7 cellular contexts compared by ENCODE assay signal in the genomic region with DNA sequence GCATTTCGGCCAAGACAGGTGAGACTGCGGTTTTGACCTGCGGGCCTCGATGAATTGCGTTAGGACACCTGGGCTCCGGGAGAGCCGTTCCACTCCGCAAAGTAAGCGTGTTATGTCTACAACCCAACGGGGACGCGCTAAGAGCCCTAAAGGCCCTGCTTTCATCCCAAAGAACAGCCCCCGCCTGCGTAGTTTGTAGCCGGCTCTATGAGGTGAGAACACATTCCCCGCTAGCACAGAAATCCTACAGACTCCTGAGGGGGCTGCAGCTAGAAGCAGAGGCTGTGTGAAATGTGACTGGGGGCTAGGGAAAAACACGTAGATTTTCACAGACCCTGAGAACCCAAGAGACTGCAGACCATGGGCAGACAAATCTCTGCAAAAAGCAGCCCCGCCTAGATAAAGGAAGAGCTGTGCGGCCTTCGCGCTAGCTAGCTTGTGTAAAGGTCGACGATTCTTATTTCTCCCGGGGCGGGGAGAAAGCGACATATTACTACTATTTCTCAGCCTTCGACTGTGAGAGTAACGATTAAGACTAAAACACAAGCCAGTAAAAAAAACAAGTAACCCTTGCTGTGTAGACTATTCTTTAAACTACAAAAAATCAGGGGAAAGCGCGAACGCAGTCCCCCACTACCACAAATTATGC.
DNase-seq lines count a peak whose midpoint lies in the region; ATAC-seq, FAIRE-seq and TF ChIP-seq lines count a peak whose summit lies in the region.
"Not testable (repeated sequence)": the region's sequence is repeated elsewhere in the genome, so short reads cannot be mapped to it uniquely, and the experiment has no call there.

No MANE protein-coding gene starts in this region.

- TF ChIP-seq POLR2A in K562 (conservative IDR thresholded peaks at IDR 0.05) = not testable (repeated sequence)

- H3K4me1 ChIP-seq in K562 (replicated peaks in 1 of 2; ENCODE audit: control insufficient read depth in 2 of 2, insufficient read depth in 2 of 2, low read length in 2 of 2) = not testable (repeated sequence)

- H4K20me1 ChIP-seq in K562 (replicated peaks; ENCODE audit: control insufficient read depth, insufficient read depth, low read length) = not testable (repeated sequence)

- H3K9me3 Mint-ChIP-seq in T-cell, memory B cell: not testable (repeated sequence)

- in situ Hi-C loops in K562 (cut with MboI) = loop anchor here (10.0 kb wide), 1 partner anchor 826 kb away; no protein-coding TSS in a partner anchor

- TF ChIP-seq CTCF in K562 (IDR thresholded peaks at IDR 0.05 in 2 of 3, conservative IDR thresholded peaks at IDR 0.05 in 1 of 3; ENCODE audit: insufficient read depth in 2 of 3, low read depth in 1 of 3, low read length in 3 of 3) = not testable (repeated sequence)

- not testable (repeated sequence) for H3K79me2 ChIP-seq in K562 (ENCODE audit: control insufficient read depth, insufficient read depth, low read length)

- not testable (repeated sequence) for H3K36me3 ChIP-seq in K562 (ENCODE audit: control insufficient read depth, insufficient read depth, low read length)

- intact Hi-C loops in K562 (cut with micrococcal nuclease) = not testable (repeated sequence)

- not testable (repeated sequence) for H3K27me3 ChIP-seq in K562 (ENCODE audit: control insufficient read depth in 2 of 2, insufficient read depth in 2 of 2, low read length in 2 of 2)

- not testable (repeated sequence) for H3K27ac Mint-ChIP-seq in T-cell
- H3K27ac Mint-ChIP-seq in memory B cell = peak overlapping the region; percentile 97

- FAIRE-seq in K562 (lab: Jason Lieb, UNC) = peak; percentile 88

- CTCF ChIA-PET in T-cell (lab: Charles Lee); K562 (lab: Yijun Ruan, JAX; ENCODE audit: low intra/inter-chr PET ratio): not testable (repeated sequence)

- not testable (repeated sequence) for TF ChIP-seq RAD21 in K562 (CRISPR knock-in tag; conservative IDR thresholded peaks at IDR 0.05 in 1 of 2, IDR thresholded peaks at IDR 0.05 in 1 of 2)

- not testable (repeated sequence) for H3K4me2 ChIP-seq in K562 (ENCODE audit: insufficient read depth, low read length)

- 3% methylated on average over 4 of the region's 31 CpGs for WGBS in K562 (ENCODE audit: insufficient coverage, low coverage, missing lambda C conversion rate)

- not testable (repeated sequence) for H2AFZ ChIP-seq in K562 (ENCODE audit: low read depth, low read length)

- TSS peak; percentile 100 for BruUV-seq in K562 (replicated peaks; lab: Mats Ljungman, UMichigan)

- H3K9me3 ChIP-seq in K562 (replicated peaks; ENCODE audit: control insufficient read depth, insufficient read depth, low read depth, low read length) = not testable (repeated sequence)

- not testable (repeated sequence) for H3K9me1 ChIP-seq in K562 (ENCODE audit: control insufficient read depth, insufficient read depth, low read length)

- not testable (repeated sequence) for H3K4me1 Mint-ChIP-seq in T-cell, memory B cell

- not testable (repeated sequence) for H3K4me3 ChIP-seq in K562

- peaks cover 0 to 44% of the 10 kb centered on the region in 2 donors for H3K27me3 Mint-ChIP-seq in T-cell
- H3K27me3 Mint-ChIP-seq in memory B cell = not testable (repeated sequence)

- POLR2A ChIA-PET in T-cell (lab: Charles Lee); K562 (lab: Yijun Ruan, JAX): not testable (repeated sequence)

- H3K27ac ChIP-seq in K562 (ENCODE audit: extremely low read depth, low read depth, low read length) = not testable (repeated sequence)

- ATAC-seq in GM18520 (IDR thresholded peaks at IDR 0.05; ENCODE audit: unreplicated experiment) = peak; percentile 90
- peak; percentile 89 for ATAC-seq in GM21367 (IDR thresholded peaks at IDR 0.05; ENCODE audit: unreplicated experiment)
- ATAC-seq in HG02798 (IDR thresholded peaks at IDR 0.05; ENCODE audit: poor library complexity, unreplicated experiment) = peak; percentile 96
- peak; percentile 91 for ATAC-seq in HG03354 (IDR thresholded peaks at IDR 0.05; ENCODE audit: poor library complexity, severe bottlenecking, unreplicated experiment)
- ATAC-seq in T-cell (replicated peaks in 1 of 4) = peak; percentile 76 to 82 (median 78)
- peak; percentile 99 for ATAC-seq in K562
- peak; percentile 87 for ATAC-seq in memory B cell (ENCODE audit: low read depth)

- DNase-seq in T-cell; K562 (ENCODE audit: extremely low read depth in 1 of 4, low spot score in 3 of 4); memory B cell (ENCODE audit: low spot score in 2 of 2): not testable (repeated sequence)

- H3K4me3 Mint-ChIP-seq in T-cell, memory B cell: not testable (repeated sequence)

- not testable (repeated sequence) for H3K9ac ChIP-seq in K562 (ENCODE audit: insufficient read depth in 1 of 2, low read depth in 2 of 2, low read length in 2 of 2)

- not testable (repeated sequence) for H3K36me3 Mint-ChIP-seq in T-cell, memory B cell

- TF ChIP-seq EP300 in K562 (IDR thresholded peaks at IDR 0.05; ENCODE audit: low read length) = not testable (repeated sequence)

TF ChIP-seq in K562, 482 proteins besides CTCF, POLR2A, EP300 and RAD21:
- TF ChIP-seq SP1 (CRISPR knock-in tag; IDR thresholded peaks at IDR 0.05) = 0 out of 2 replicates have a peak, but pooled peaks have one; percentile 21
- 0 out of 2 replicates have a peak, but pooled peaks have one; percentile 47 for TF ChIP-seq POLR2AphosphoS5 (IDR thresholded peaks at IDR 0.05; ENCODE audit: control insufficient read depth, insufficient read depth, low read depth, low read length)
- peak; percentile 20; the same call in 1 of the 2 replicates for TF ChIP-seq ZFX (CRISPR knock-in tag; IDR thresholded peaks at IDR 0.05)
- 0 out of 2 replicates have a peak, but pooled peaks have one; percentile 37 for TF ChIP-seq PML (IDR thresholded peaks at IDR 0.05; ENCODE audit: low read length)
- TF ChIP-seq, protein P1, sequence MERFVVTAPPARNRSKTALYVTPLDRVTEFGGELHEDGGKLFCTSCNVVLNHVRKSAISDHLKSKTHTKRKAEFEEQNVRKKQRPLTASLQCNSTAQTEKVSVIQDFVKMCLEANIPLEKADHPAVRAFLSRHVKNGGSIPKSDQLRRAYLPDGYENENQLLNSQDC (CRISPR knock-in tag; IDR thresholded peaks at IDR 0.05) = 0 out of 2 replicates have a peak, but pooled peaks have one; percentile 40
- TF ChIP-seq, protein P2, sequence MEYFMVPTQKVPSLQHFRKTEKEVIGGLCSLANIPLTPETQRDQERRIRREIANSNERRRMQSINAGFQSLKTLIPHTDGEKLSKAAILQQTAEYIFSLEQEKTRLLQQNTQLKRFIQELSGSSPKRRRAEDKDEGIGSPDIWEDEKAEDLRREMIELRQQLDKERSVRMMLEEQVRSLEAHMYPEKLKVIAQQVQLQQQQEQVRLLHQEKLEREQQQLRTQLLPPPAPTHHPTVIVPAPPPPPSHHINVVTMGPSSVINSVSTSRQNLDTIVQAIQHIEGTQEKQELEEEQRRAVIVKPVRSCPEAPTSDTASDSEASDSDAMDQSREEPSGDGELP (CRISPR knock-in tag; IDR thresholded peaks at IDR 0.05; ENCODE audit: borderline replicate concordance) = peak; percentile 18; the same call in 1 of the 2 replicates
- 0 out of 2 replicates have a peak, but pooled peaks have one; percentile 14 for TF ChIP-seq CBX1 (IDR thresholded peaks at IDR 0.05; ENCODE audit: low read depth)
